Comparison of ENCODE assay signal across 8 cellular contexts in genomic region chr10:87861566-87861952, GRCh38. TPM values are rescaled to one million over a fixed set of nuclear protein-coding genes. Genes with fewer than 3 reads are reported as not detected.
A peak's percentile ranks its signal among the peaks of the same experiment; 100 is the strongest.
DNase-seq lines count a peak whose midpoint lies in the region; ATAC-seq lines count a peak whose summit lies in the region.

No MANE protein-coding gene starts in this region.

- peaks cover 0 to 2% (median 0%) of the 10 kb centered on the region in 8 donors for H3K9me3 Mint-ChIP-seq in CD4-positive, alpha-beta memory T cell
- H3K9me3 Mint-ChIP-seq in activated T-helper 17 cell treated with anti-CD3 and anti-CD28 coated beads, Interleukin-2, amount 50 U/mL, for 72 hours: no peaks in the 10 kb centered on the region

- H3K27ac Mint-ChIP-seq in CD4-positive, alpha-beta memory T cell: peak overlapping the region; percentile 93 to 99 (median 96)
- peak overlapping the region; percentile 91 for H3K27ac Mint-ChIP-seq in activated T-helper 17 cell treated with anti-CD3 and anti-CD28 coated beads, Interleukin-2, amount 50 U/mL, for 72 hours

- H3K27me3 ChIP-seq in CD4-positive, alpha-beta memory T cell (ENCODE audit: insufficient read depth, low read length): no peaks in the 10 kb centered on the region
- 0 out of 2 replicates have a peak, but pooled peaks cover 4% of the 10 kb centered on the region for H3K27me3 ChIP-seq in HUES48 (ENCODE audit: control insufficient read depth, insufficient read depth, low read length)

- no peaks in the 10 kb centered on the region for H3K36me3 ChIP-seq in CD4-positive, alpha-beta memory T cell (ENCODE audit: insufficient read depth, low read length)
- no peaks in the 10 kb centered on the region for H3K36me3 ChIP-seq in HUES48 (ENCODE audit: control insufficient read depth, insufficient read depth, low read length)

- peaks cover 0 to 35% of the 10 kb centered on the region in 2 donors for H3K36me3 Mint-ChIP-seq in CD4-positive, alpha-beta memory T cell
- H3K36me3 Mint-ChIP-seq in activated T-helper 17 cell treated with anti-CD3 and anti-CD28 coated beads, Interleukin-2, amount 50 U/mL, for 72 hours (ENCODE audit: low read depth): peaks cover 27% of the 10 kb centered on the region

- intact Hi-C loops in CD4-positive, alpha-beta memory T cell (cut with micrococcal nuclease): loop anchor here (5.0 to 10.0 kb wide), 7 partner anchors 56 to 966 kb away; partner anchors contain the start of gene GLUD1
- intact Hi-C loops in head of caudate nucleus (cut with DNase I): loop anchor here (5.0 kb wide), 1 partner anchor 526 kb away; no protein-coding TSS in a partner anchor

- peaks cover 29% of the 10 kb centered on the region for H3K4me1 ChIP-seq in CD4-positive, alpha-beta memory T cell (ENCODE audit: insufficient read depth, low read length)
- peaks cover 9% of the 10 kb centered on the region; the same call in 1 of the 2 replicates for H3K4me1 ChIP-seq in HUES48 (ENCODE audit: control insufficient read depth, insufficient read depth, low read length)

- peak overlapping the region; percentile 95 to 99 (median 97) for H3K4me3 Mint-ChIP-seq in CD4-positive, alpha-beta memory T cell
- H3K4me3 Mint-ChIP-seq in activated T-helper 17 cell treated with anti-CD3 and anti-CD28 coated beads, Interleukin-2, amount 50 U/mL, for 72 hours: peak overlapping the region; percentile 96

- H3K9ac ChIP-seq in HUES48 (ENCODE audit: low read depth, low read length): peak overlapping the region; percentile 65

- H3K27ac ChIP-seq in CD4-positive, alpha-beta memory T cell (ENCODE audit: low read depth, low read length): peak overlapping the region; percentile 69
- H3K27ac ChIP-seq in HUES48 (ENCODE audit: low read depth, low read length): peak overlapping the region; percentile 96

- peaks cover 0 to 3% of the 10 kb centered on the region in 2 donors for H3K27me3 Mint-ChIP-seq in CD4-positive, alpha-beta memory T cell
- H3K27me3 Mint-ChIP-seq in activated T-helper 17 cell treated with anti-CD3 and anti-CD28 coated beads, Interleukin-2, amount 50 U/mL, for 72 hours: no peaks in the 10 kb centered on the region

- peak; percentile 11 for ATAC-seq in GM19455 (IDR thresholded peaks at IDR 0.05; ENCODE audit: unreplicated experiment)
- ATAC-seq in activated T-helper 17 cell treated with anti-CD3 and anti-CD28 coated beads, Interleukin-2, amount 50 U/mL, for 72 hours (replicated peaks): no peak

- H3K4me1 Mint-ChIP-seq in CD4-positive, alpha-beta memory T cell: peaks cover 21 to 55% (median 28%) of the 10 kb centered on the region in 4 donors
- H3K4me1 Mint-ChIP-seq in activated T-helper 17 cell treated with anti-CD3 and anti-CD28 coated beads, Interleukin-2, amount 50 U/mL, for 72 hours: peaks cover 18% of the 10 kb centered on the region

- H3K4me3 ChIP-seq in CD4-positive, alpha-beta memory T cell (ENCODE audit: low read length in 2 of 2): peak overlapping the region; percentile 91 to 95
- peak overlapping the region; percentile 92 for H3K4me3 ChIP-seq in HUES48 (ENCODE audit: low read depth, low read length)

- POLR2A ChIA-PET in CD4-positive, alpha-beta memory T cell (lab: Charles Lee; ENCODE audit: partially characterized antibody): interaction anchor here (0.5 to 7.7 kb wide), 32 partner anchors 10 to 1440 kb away, joined by 3 to 158 read pairs (median 6); partner anchors contain the start of genes ATAD1, FAS, IFIT2 and RNLS

- no peaks in the 10 kb centered on the region for H3K9me3 ChIP-seq in CD4-positive, alpha-beta memory T cell (ENCODE audit: control insufficient read depth in 1 of 2, low read length in 2 of 2)
- no peaks in the 10 kb centered on the region for H3K9me3 ChIP-seq in HUES48 (ENCODE audit: control insufficient read depth, insufficient read depth, low read length)

- CTCF ChIA-PET in CD4-positive, alpha-beta memory T cell (lab: Charles Lee; ENCODE audit: partially characterized antibody): interaction anchor here (0.6 to 10.6 kb wide), 16 partner anchors 10 to 963 kb away, joined by 3 to 225 read pairs (median 6); partner anchors contain the start of gene RNLS

- DNase-seq in CD4-positive, alpha-beta memory T cell: peak in 1 of 5 donors; percentile 1
- DNase-seq in head of caudate nucleus: peak in 33 of 42 donors; percentile 14 to 74 (median 43)
- peak in 30 of 56 donors; percentile 26 to 76 (median 61) for DNase-seq in nucleus accumbens (lab: John Stamatoyannopoulos, UW)
- no peak for DNase-seq in NCI-H1417 (lab: John Stamatoyannopoulos, UW)
- DNase-seq in SKM-1 (lab: John Stamatoyannopoulos, UW; ENCODE audit: unreplicated experiment): no peak

RNA-seq across cellular contexts. Expression of gene KLLN, which starts 1.8 kb away (rescaled TPM):
- total RNA-seq in CD4-positive, alpha-beta memory T cell: 1 to 10 TPM; 1.0 to 1.3 TPM
- polyA plus RNA-seq in CD4-positive, alpha-beta memory T cell: under 1 TPM in 1 of 2 donors, not detected in 1; 0.09 TPM
- total RNA-seq in activated T-helper 17 cell treated with anti-CD3 and anti-CD28 coated beads, Interleukin-2, amount 50 U/mL, for 72 hours: under 1 TPM; 0.45 to 0.78 TPM

RNA-seq across cellular contexts. Expression of gene PTEN, which starts 1.9 kb away (rescaled TPM):
- 10 to 100 TPM; 78.7 to 84.8 TPM for total RNA-seq in CD4-positive, alpha-beta memory T cell
- polyA plus RNA-seq in CD4-positive, alpha-beta memory T cell: 10 to 100 TPM; 25.1 to 36.9 TPM
- 10 to 100 TPM; 64.2 to 65.8 TPM for total RNA-seq in activated T-helper 17 cell treated with anti-CD3 and anti-CD28 coated beads, Interleukin-2, amount 50 U/mL, for 72 hours

RNA-seq across cellular contexts. Expression of gene ATAD1, which starts 43.5 kb away (rescaled TPM):
- total RNA-seq in CD4-positive, alpha-beta memory T cell: 10 to 100 TPM; 46.5 to 52.0 TPM
- 10 to 100 TPM; 39.6 to 41.5 TPM for polyA plus RNA-seq in CD4-positive, alpha-beta memory T cell
- total RNA-seq in activated T-helper 17 cell treated with anti-CD3 and anti-CD28 coated beads, Interleukin-2, amount 50 U/mL, for 72 hours: 10 to 100 TPM; 31.2 to 45.9 TPM

Comparison
In these comparisons a context has a peak if more than half of its experiments do, and no peak if none do; other contexts are left out.
1. DNase-seq: peak in head of caudate nucleus (33 of 42) and nucleus accumbens (30 of 56); none in NCI-H1417 (0 of 3) and SKM-1 (single experiment).